ENCODE assay signal across 8 cellular contexts in genomic region chr2:12715258-12715865, GRCh38. TPM values are rescaled to one million over a fixed set of nuclear protein-coding genes. Genes with fewer than 3 reads are reported as not detected.
DNase-seq lines count a peak whose midpoint lies in the region; ATAC-seq lines count a peak whose summit lies in the region.

No MANE protein-coding gene starts in this region.

- H3K27me3 Mint-ChIP-seq in stimulated activated naive CD8-positive, alpha-beta T cell treated with anti-CD3 and anti-CD28 coated beads, Interleukin-15, Interleukin-2, amounts not matched to agents 100 ng/mL and 50 ng/mL, for 24 hours = peaks cover 6% of the 10 kb centered on the region
- no peaks in the 10 kb centered on the region for H3K27me3 Mint-ChIP-seq in naive B cell

- no peak overlapping the region for H3K27ac Mint-ChIP-seq in stimulated activated naive CD8-positive, alpha-beta T cell treated with anti-CD3 and anti-CD28 coated beads, Interleukin-15, Interleukin-2, amounts not matched to agents 100 ng/mL and 50 ng/mL, for 24 hours
- H3K27ac Mint-ChIP-seq in naive B cell = peak overlapping the region in 3 of 6 donors; percentile 49 to 86 (median 72)

- H3K4me3 Mint-ChIP-seq in stimulated activated naive CD8-positive, alpha-beta T cell treated with anti-CD3 and anti-CD28 coated beads, Interleukin-15, Interleukin-2, amounts not matched to agents 100 ng/mL and 50 ng/mL, for 24 hours = peak overlapping the region; percentile 90
- peak overlapping the region; percentile 31 to 100 (median 98) for H3K4me3 Mint-ChIP-seq in naive B cell

- H3K36me3 Mint-ChIP-seq in stimulated activated naive CD8-positive, alpha-beta T cell treated with anti-CD3 and anti-CD28 coated beads, Interleukin-15, Interleukin-2, amounts not matched to agents 100 ng/mL and 50 ng/mL, for 24 hours (ENCODE audit: low read depth) = no peaks in the 10 kb centered on the region
- H3K36me3 Mint-ChIP-seq in naive B cell = peaks cover 0 to 8% of the 10 kb centered on the region in 2 donors

- peak overlapping the region; percentile 91 for H3K27ac ChIP-seq in cingulate gyrus (ENCODE audit: low read depth, low read length)

- H3K9me3 Mint-ChIP-seq in stimulated activated naive CD8-positive, alpha-beta T cell treated with anti-CD3 and anti-CD28 coated beads, Interleukin-15, Interleukin-2, amounts not matched to agents 100 ng/mL and 50 ng/mL, for 24 hours = no peaks in the 10 kb centered on the region
- no peaks in the 10 kb centered on the region for H3K9me3 Mint-ChIP-seq in naive B cell

- peaks cover 48% of the 10 kb centered on the region for H3K4me1 Mint-ChIP-seq in stimulated activated naive CD8-positive, alpha-beta T cell treated with anti-CD3 and anti-CD28 coated beads, Interleukin-15, Interleukin-2, amounts not matched to agents 100 ng/mL and 50 ng/mL, for 24 hours (ENCODE audit: low read depth)
- peaks cover 32 to 42% (median 39%) of the 10 kb centered on the region in 3 donors for H3K4me1 Mint-ChIP-seq in naive B cell

- no peak for DNase-seq in stimulated activated naive CD8-positive, alpha-beta T cell treated with anti-CD3 and anti-CD28 coated beads, Interleukin-15, Interleukin-2, amounts not matched to agents 100 U/mL and 50 U/mL, for 24 hours
- DNase-seq in naive B cell = no peak
- DNase-seq in stimulated activated CD4-positive, alpha-beta T cell treated with anti-CD3 and anti-CD28 coated beads, Interleukin-4, amount 100 ng/mL, for 1 hour = no peak

- ATAC-seq in stimulated activated naive CD8-positive, alpha-beta T cell treated with anti-CD3 and anti-CD28 coated beads, Interleukin-15, Interleukin-2, amounts not matched to agents 100 U/mL and 50 U/mL, for 24 hours = no peak
- ATAC-seq in naive B cell (ENCODE audit: low read depth in 2 of 2) = no peak
- no peak for ATAC-seq in HG03354 (IDR thresholded peaks at IDR 0.05; ENCODE audit: poor library complexity, severe bottlenecking, unreplicated experiment)
- ATAC-seq in GM21619 (IDR thresholded peaks at IDR 0.05; ENCODE audit: unreplicated experiment) = no peak
- no peak for ATAC-seq in HG03460 (IDR thresholded peaks at IDR 0.05; ENCODE audit: unreplicated experiment)

RNA-seq across cellular contexts. Expression of gene TRIB2, which starts 1.4 kb away (rescaled TPM):
- polyA plus RNA-seq in naive B cell (ENCODE audit: low read depth in 6 of 6) = 10 to 100 TPM; 48.4 to 94.2 (median 58.6) TPM
